1 cellular context compared by ENCODE assay signal in the genomic region with DNA sequence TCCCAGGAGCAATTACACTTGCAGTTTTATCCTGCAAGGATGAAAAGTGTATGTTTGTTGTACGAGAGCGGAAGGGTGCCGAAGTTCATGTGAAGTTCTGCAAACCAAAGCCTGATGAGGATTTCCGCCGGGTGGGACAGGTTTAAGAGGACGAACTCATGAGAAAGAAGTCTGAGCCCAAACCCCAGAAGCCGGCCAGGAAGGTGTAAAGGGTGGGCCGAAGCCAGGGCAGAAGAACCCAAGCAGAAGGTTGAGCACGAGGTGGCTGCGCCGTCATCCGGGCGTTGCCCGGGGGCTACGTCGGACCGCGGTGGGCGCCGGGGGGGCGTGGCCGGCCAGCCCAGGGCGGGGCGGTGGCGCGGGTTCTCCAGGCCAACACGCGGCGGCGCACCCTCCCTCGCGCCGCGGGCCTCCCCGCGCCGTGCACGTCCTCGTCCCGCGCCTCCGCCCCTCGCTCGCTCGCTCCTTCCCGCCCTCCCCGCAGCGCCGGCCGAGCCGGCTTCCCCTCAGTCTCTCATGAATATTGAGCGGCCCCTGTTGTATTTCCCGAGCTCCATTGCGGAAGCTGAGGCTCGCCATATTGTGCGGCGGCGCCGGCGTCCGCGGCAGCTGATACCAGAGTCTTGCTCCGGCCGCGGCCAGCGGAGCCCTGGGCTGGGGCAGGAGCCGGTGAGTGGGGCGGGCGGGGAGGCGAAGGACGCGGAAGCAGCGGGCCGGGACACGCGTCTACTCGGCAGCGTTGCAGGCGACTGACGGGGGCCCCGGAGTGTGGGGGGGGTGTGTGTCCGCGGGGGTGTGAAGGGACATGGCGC.
TF ChIP-seq lines count a peak whose summit lies in the region.

A gene (plus strand): TSS at position 578 of the 812 bp plus-strand sequence. CDS start 41,996 bp downstream, outside the sequence.

TF ChIP-seq in HepG2, 621 proteins besides CTCF, POLR2A, EP300 and RAD21 (continued from another document and continues in another):
- TF ChIP-seq, protein P1, sequence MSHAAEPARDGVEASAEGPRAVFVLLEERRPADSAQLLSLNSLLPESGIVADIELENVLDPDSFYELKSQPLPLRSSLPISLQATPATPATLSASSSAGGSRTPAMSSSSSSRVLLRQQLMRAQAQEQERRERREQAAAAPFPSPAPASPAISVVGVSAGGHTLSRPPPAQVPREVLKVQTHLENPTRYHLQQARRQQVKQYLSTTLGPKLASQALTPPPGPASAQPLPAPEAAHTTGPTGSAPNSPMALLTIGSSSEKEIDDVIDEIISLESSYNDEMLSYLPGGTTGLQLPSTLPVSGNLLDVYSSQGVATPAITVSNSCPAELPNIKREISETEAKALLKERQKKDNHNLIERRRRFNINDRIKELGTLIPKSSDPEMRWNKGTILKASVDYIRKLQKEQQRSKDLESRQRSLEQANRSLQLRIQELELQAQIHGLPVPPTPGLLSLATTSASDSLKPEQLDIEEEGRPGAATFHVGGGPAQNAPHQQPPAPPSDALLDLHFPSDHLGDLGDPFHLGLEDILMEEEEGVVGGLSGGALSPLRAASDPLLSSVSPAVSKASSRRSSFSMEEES (CRISPR knock-in tag; IDR thresholded peaks at IDR 0.05), result peak; percentile 68
- TF ChIP-seq, protein P2, sequence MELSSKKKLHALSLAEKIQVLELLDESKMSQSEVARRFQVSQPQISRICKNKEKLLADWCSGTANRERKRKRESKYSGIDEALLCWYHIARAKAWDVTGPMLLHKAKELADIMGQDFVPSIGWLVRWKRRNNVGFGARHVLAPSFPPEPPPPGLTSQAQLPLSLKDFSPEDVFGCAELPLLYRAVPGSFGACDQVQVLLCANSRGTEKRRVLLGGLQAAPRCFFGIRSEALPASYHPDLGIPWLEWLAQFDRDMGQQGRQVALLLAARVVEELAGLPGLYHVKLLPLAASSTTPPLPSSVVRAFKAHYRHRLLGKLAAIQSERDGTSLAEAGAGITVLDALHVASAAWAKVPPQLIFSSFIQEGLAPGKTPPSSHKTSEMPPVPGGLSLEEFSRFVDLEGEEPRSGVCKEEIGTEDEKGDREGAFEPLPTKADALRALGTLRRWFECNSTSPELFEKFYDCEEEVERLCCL (CRISPR knock-in tag; IDR thresholded peaks at IDR 0.05; ENCODE audit: borderline replicate concordance), result no peak
- no peak for TF ChIP-seq SP140L (CRISPR knock-in tag; IDR thresholded peaks at IDR 0.05; ENCODE audit: borderline replicate concordance)
- TF ChIP-seq, protein P3, sequence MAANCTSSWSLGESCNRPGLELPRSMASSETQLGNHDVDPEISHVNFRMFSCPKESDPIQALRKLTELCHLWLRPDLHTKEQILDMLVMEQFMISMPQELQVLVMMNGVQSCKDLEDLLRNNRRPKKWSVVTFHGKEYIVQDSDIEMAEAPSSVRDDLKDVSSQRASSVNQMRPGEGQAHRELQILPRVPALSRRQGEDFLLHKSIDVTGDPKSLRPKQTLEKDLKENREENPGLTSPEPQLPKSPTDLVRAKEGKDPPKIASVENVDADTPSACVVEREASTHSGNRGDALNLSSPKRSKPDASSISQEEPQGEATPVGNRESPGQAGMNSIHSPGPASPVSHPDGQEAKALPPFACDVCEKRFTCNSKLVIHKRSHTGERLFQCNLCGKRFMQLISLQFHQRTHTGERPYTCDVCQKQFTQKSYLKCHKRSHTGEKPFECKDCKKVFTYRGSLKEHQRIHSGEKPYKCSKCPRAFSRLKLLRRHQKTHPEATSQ (CRISPR knock-in tag; IDR thresholded peaks at IDR 0.05; ENCODE audit: borderline replicate concordance), result no peak
- no peak for TF ChIP-seq NR1H2 (CRISPR knock-in tag; IDR thresholded peaks at IDR 0.05; ENCODE audit: borderline replicate concordance, low read depth)
- TF ChIP-seq GFI1 (CRISPR knock-in tag; IDR thresholded peaks at IDR 0.05; ENCODE audit: borderline replicate concordance), result no peak
- TF ChIP-seq ZNF260 (CRISPR knock-in tag; IDR thresholded peaks at IDR 0.05; ENCODE audit: borderline replicate concordance, low read depth), result no peak
- TF ChIP-seq ARNTL (CRISPR knock-in tag; IDR thresholded peaks at IDR 0.05), result peak; percentile 31; the same call in 1 of the 2 replicates
- TF ChIP-seq RFXAP (CRISPR knock-in tag; IDR thresholded peaks at IDR 0.05; ENCODE audit: borderline replicate concordance), result no peak
- TF ChIP-seq RARG (CRISPR knock-in tag; IDR thresholded peaks at IDR 0.05; ENCODE audit: low read depth), result no peak
- TF ChIP-seq PITX1 (CRISPR knock-in tag; IDR thresholded peaks at IDR 0.05), result no peak
- no peak for TF ChIP-seq DNMT1 (CRISPR knock-in tag; IDR thresholded peaks at IDR 0.05)
- TF ChIP-seq, protein P4, sequence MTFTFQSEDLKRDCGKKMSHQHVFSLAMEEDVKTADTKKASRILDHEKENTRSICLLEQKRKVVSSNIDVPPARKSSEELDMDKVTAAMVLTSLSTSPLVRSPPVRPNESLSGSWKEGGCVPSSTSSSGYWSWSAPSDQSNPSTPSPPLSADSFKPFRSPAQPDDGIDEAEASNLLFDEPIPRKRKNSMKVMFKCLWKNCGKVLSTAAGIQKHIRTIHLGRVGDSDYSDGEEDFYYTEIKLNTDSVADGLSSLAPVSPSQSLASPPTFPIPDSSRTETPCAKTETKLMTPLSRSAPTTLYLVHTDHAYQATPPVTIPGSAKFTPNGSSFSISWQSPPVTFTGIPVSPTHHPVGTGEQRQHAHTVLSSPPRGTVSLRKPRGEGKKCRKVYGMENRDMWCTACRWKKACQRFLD (CRISPR knock-in tag; IDR thresholded peaks at IDR 0.05; ENCODE audit: borderline replicate concordance), result 0 out of 2 replicates have a peak, but pooled peaks have one; percentile 8
- TF ChIP-seq YY1 (IDR thresholded peaks at IDR 0.05; ENCODE audit: insufficient read depth, insufficient replicate concordance, low read depth, low read length), result peak; percentile 87
- no peak for TF ChIP-seq ATF7 (IDR thresholded peaks at IDR 0.05)
- no peak for TF ChIP-seq ATF7 (CRISPR knock-in tag; IDR thresholded peaks at IDR 0.05)
- no peak for TF ChIP-seq ZNF75D (CRISPR knock-in tag; IDR thresholded peaks at IDR 0.05; ENCODE audit: borderline replicate concordance)
- TF ChIP-seq, protein P5, sequence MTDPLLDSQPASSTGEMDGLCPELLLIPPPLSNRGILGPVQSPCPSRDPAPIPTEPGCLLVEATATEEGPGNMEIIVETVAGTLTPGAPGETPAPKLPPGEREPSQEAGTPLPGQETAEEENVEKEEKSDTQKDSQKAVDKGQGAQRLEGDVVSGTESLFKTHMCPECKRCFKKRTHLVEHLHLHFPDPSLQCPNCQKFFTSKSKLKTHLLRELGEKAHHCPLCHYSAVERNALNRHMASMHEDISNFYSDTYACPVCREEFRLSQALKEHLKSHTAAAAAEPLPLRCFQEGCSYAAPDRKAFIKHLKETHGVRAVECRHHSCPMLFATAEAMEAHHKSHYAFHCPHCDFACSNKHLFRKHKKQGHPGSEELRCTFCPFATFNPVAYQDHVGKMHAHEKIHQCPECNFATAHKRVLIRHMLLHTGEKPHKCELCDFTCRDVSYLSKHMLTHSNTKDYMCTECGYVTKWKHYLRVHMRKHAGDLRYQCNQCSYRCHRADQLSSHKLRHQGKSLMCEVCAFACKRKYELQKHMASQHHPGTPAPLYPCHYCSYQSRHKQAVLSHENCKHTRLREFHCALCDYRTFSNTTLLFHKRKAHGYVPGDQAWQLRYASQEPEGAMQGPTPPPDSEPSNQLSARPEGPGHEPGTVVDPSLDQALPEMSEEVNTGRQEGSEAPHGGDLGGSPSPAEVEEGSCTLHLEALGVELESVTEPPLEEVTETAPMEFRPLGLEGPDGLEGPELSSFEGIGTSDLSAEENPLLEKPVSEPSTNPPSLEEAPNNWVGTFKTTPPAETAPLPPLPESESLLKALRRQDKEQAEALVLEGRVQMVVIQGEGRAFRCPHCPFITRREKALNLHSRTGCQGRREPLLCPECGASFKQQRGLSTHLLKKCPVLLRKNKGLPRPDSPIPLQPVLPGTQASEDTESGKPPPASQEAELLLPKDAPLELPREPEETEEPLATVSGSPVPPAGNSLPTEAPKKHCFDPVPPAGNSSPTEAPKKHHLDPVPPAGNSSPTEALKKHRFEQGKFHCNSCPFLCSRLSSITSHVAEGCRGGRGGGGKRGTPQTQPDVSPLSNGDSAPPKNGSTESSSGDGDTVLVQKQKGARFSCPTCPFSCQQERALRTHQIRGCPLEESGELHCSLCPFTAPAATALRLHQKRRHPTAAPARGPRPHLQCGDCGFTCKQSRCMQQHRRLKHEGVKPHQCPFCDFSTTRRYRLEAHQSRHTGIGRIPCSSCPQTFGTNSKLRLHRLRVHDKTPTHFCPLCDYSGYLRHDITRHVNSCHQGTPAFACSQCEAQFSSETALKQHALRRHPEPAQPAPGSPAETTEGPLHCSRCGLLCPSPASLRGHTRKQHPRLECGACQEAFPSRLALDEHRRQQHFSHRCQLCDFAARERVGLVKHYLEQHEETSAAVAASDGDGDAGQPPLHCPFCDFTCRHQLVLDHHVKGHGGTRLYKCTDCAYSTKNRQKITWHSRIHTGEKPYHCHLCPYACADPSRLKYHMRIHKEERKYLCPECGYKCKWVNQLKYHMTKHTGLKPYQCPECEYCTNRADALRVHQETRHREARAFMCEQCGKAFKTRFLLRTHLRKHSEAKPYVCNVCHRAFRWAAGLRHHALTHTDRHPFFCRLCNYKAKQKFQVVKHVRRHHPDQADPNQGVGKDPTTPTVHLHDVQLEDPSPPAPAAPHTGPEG (CRISPR knock-in tag; IDR thresholded peaks at IDR 0.05), result no peak
- TF ChIP-seq, protein P6, sequence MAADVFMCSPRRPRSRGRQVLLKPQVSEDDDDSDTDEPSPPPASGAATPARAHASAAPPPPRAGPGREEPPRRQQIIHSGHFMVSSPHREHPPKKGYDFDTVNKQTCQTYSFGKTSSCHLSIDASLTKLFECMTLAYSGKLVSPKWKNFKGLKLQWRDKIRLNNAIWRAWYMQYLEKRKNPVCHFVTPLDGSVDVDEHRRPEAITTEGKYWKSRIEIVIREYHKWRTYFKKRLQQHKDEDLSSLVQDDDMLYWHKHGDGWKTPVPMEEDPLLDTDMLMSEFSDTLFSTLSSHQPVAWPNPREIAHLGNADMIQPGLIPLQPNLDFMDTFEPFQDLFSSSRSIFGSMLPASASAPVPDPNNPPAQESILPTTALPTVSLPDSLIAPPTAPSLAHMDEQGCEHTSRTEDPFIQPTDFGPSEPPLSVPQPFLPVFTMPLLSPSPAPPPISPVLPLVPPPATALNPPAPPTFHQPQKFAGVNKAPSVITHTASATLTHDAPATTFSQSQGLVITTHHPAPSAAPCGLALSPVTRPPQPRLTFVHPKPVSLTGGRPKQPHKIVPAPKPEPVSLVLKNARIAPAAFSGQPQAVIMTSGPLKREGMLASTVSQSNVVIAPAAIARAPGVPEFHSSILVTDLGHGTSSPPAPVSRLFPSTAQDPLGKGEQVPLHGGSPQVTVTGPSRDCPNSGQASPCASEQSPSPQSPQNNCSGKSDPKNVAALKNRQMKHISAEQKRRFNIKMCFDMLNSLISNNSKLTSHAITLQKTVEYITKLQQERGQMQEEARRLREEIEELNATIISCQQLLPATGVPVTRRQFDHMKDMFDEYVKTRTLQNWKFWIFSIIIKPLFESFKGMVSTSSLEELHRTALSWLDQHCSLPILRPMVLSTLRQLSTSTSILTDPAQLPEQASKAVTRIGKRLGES (CRISPR knock-in tag; IDR thresholded peaks at IDR 0.05; ENCODE audit: borderline replicate concordance), result no peak
- TF ChIP-seq ZNF20 (CRISPR knock-in tag; IDR thresholded peaks at IDR 0.05), result no peak
- no peak for TF ChIP-seq PAWR (CRISPR knock-in tag; IDR thresholded peaks at IDR 0.05; ENCODE audit: borderline replicate concordance)
- no peak for TF ChIP-seq KLF15 (CRISPR knock-in tag; IDR thresholded peaks at IDR 0.05; ENCODE audit: borderline replicate concordance)
- TF ChIP-seq ZNF33A (CRISPR knock-in tag; IDR thresholded peaks at IDR 0.05; ENCODE audit: borderline replicate concordance), result no peak
- TF ChIP-seq, protein P7, sequence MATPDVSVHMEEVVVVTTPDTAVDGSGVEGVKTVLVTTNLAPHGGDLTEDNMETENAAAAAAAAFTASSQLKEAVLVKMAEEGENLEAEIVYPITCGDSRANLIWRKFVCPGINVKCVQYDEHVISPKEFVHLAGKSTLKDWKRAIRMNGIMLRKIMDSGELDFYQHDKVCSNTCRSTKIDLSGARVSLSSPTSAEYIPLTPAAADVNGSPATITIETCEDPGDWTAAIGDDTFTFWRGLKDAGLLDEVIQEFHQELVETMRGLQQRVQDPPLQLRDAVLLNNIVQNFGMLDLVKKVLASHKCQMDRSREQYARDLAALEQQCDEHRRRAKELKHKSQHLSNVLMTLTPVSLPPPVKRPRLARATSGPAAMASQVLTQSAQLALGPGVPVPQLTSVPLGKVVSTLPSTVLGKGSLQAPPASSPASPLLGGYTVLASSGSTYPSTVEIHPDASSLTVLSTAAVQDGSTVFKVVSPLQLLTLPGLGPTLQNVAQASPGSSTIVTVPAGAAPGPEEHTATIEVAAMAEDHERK (CRISPR knock-in tag; IDR thresholded peaks at IDR 0.05; ENCODE audit: low read depth), result no peak
- TF ChIP-seq ZNF562 (CRISPR knock-in tag; IDR thresholded peaks at IDR 0.05; ENCODE audit: borderline replicate concordance), result no peak
- no peak for TF ChIP-seq ZNF781 (CRISPR knock-in tag; IDR thresholded peaks at IDR 0.05; ENCODE audit: borderline replicate concordance, not compliant biosample characterization)
- TF ChIP-seq MTF2 (CRISPR knock-in tag; IDR thresholded peaks at IDR 0.05; ENCODE audit: borderline replicate concordance), result peak; percentile 81; the same call in 1 of the 2 replicates
- no peak for TF ChIP-seq TBL1XR1 (IDR thresholded peaks at IDR 0.05; ENCODE audit: borderline replicate concordance, low read length, partially characterized antibody)
- no peak for TF ChIP-seq ZNF326 (CRISPR knock-in tag; IDR thresholded peaks at IDR 0.05; ENCODE audit: borderline replicate concordance)
- peak; percentile 44; the same call in 1 of the 2 replicates for TF ChIP-seq KDM2A (CRISPR knock-in tag; IDR thresholded peaks at IDR 0.05; ENCODE audit: borderline replicate concordance, low read depth)
- TF ChIP-seq SMC3 (IDR thresholded peaks at IDR 0.05; ENCODE audit: low read length), result no peak
- TF ChIP-seq ATRX (CRISPR knock-in tag; IDR thresholded peaks at IDR 0.05; ENCODE audit: borderline replicate concordance), result no peak
- no peak for TF ChIP-seq ZNF329 (CRISPR knock-in tag; IDR thresholded peaks at IDR 0.05; ENCODE audit: low read depth)
- no peak for TF ChIP-seq ZFP41 (CRISPR knock-in tag; IDR thresholded peaks at IDR 0.05; ENCODE audit: borderline replicate concordance)
- TF ChIP-seq NFYB (CRISPR knock-in tag; IDR thresholded peaks at IDR 0.05), result no peak
- TF ChIP-seq ZZZ3 (CRISPR knock-in tag; IDR thresholded peaks at IDR 0.05; ENCODE audit: borderline replicate concordance), result no peak
- TF ChIP-seq CCAR2 (optimal IDR thresholded peaks at IDR 0.05; ENCODE audit: low read depth, low read length), result no peak
- no peak for TF ChIP-seq AGO1 (IDR thresholded peaks at IDR 0.05; ENCODE audit: low read depth, low read length, poor library complexity, severe bottlenecking)
- TF ChIP-seq NFKBIZ (CRISPR knock-in tag; IDR thresholded peaks at IDR 0.05), result peak; percentile 81
- TF ChIP-seq ZNF567 (CRISPR knock-in tag; IDR thresholded peaks at IDR 0.05; ENCODE audit: borderline replicate concordance), result no peak
- no peak for TF ChIP-seq HDAC6 (IDR thresholded peaks at IDR 0.05; ENCODE audit: low read depth, low read length)
- TF ChIP-seq, protein P8, sequence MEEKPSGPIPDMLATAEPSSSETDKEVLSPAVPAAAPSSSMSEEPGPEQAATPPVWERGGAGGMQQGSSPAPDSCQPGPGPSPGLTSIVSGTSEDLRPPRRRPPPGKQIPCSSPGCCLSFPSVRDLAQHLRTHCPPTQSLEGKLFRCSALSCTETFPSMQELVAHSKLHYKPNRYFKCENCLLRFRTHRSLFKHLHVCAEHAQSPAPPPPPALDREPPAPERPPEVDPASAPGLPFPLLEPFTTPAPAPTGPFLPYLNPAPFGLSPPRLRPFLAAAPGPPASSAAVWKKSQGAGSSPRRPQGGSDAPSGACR (CRISPR knock-in tag; IDR thresholded peaks at IDR 0.05), result no peak
- TF ChIP-seq ZNF850 (CRISPR knock-in tag; conservative IDR thresholded peaks at IDR 0.05), result no peak
